8 cellular contexts compared by ENCODE assay signal in genomic region chr6:33312361-33313104, GRCh38. TPM values are rescaled to one million over a fixed set of nuclear protein-coding genes. Genes with fewer than 3 reads are reported as not detected.
A peak's percentile ranks its signal among the peaks of the same experiment; 100 is the strongest.
DNase-seq lines count a peak whose midpoint lies in the region; ATAC-seq and TF ChIP-seq lines count a peak whose summit lies in the region.

No MANE protein-coding gene starts in this region.

- H3K4me2 ChIP-seq in DND-41 (ENCODE audit: insufficient read depth, low read length) (peak overlapping the region; percentile 97), mesenchymal stem cell (ENCODE audit: low read length, poor library complexity, severe bottlenecking) (peak overlapping the region; percentile 98)

- H2BK15ac ChIP-seq in mesenchymal stem cell (ENCODE audit: low read depth, poor library complexity, severe bottlenecking), result no peak overlapping the region

- peaks cover 17% of the 10 kb centered on the region for H4K20me1 ChIP-seq in DND-41 (ENCODE audit: insufficient read depth, low read length)

- peaks cover 17% of the 10 kb centered on the region for H3K79me1 ChIP-seq in mesenchymal stem cell (replicated peaks; ENCODE audit: low read length, poor library complexity, severe bottlenecking)

- peak overlapping the region; percentile 91 for H3K27ac ChIP-seq in DND-41 (ENCODE audit: low read length)
- peak overlapping the region; percentile 100 for H3K27ac ChIP-seq in effector memory CD4-positive, alpha-beta T cell (ENCODE audit: insufficient read depth, low read length, poor library complexity, severe bottlenecking)
- H3K27ac ChIP-seq in mesenchymal stem cell (ENCODE audit: low read length, poor library complexity, severe bottlenecking), result peak overlapping the region; percentile 53

- H3K9me3 ChIP-seq in DND-41 (ENCODE audit: insufficient read depth, low read length, severe bottlenecking), result no peaks in the 10 kb centered on the region
- no peaks in the 10 kb centered on the region for H3K9me3 ChIP-seq in effector memory CD4-positive, alpha-beta T cell (ENCODE audit: control insufficient read depth, low read length)
- H3K9me3 ChIP-seq in mesenchymal stem cell (ENCODE audit: control insufficient read depth, low read length), result no peaks in the 10 kb centered on the region

- no peak for TF ChIP-seq CTCF in DND-41 (IDR thresholded peaks at IDR 0.05; ENCODE audit: borderline replicate concordance, extremely low read depth, low read length, poor library complexity, severe bottlenecking)

- peak overlapping the region; percentile 85 for H3K9ac ChIP-seq in DND-41 (ENCODE audit: low read depth, low read length)
- peak overlapping the region; percentile 100 for H3K9ac ChIP-seq in mesenchymal stem cell (ENCODE audit: low read length)

- H2AFZ ChIP-seq in DND-41 (ENCODE audit: low read depth, low read length) (peak overlapping the region; percentile 85; the same call in 1 of the 2 replicates), mesenchymal stem cell (ENCODE audit: low read depth, low read length) (no peak overlapping the region)

- H3K14ac ChIP-seq in mesenchymal stem cell (ENCODE audit: low read length in 2 of 2), result peak overlapping the region in 1 of 2 experiments; percentile 95

- no peak overlapping the region for H2AK5ac ChIP-seq in mesenchymal stem cell (ENCODE audit: low read length, severe bottlenecking)

- DNase-seq in DND-41 (peak; percentile 76), NCI-H82 treated with DMSO at 0.1 percent for 48 hours (lab: John Stamatoyannopoulos, UW; ENCODE audit: unreplicated experiment) (peak; percentile 54), mesenchymal stem cell (peak; percentile 84)
- peak; percentile 83 for DNase-seq in activated CD8-positive, alpha-beta memory T cell treated with anti-CD3 and anti-CD28 coated beads for 24 hours
- DNase-seq in effector memory CD4-positive, alpha-beta T cell, result peak; percentile 83 to 85 (median 83)
- peak; percentile 71 for DNase-seq in stimulated activated CD8-positive, alpha-beta memory T cell treated with anti-CD3 and anti-CD28 coated beads, Interleukin-15, amount 100 ng/mL, for 1 hour (ENCODE audit: low read depth)

- H3K4ac ChIP-seq in mesenchymal stem cell (ENCODE audit: low read depth in 1 of 2, low read length in 2 of 2), result peak overlapping the region in 1 of 2 experiments; percentile 54

- H3K4me1 ChIP-seq in DND-41 (ENCODE audit: insufficient read depth, low read length) (peaks cover 40% of the 10 kb centered on the region), mesenchymal stem cell (ENCODE audit: control insufficient read depth, insufficient read depth, low read depth, low read length) (peaks cover 29% of the 10 kb centered on the region)
- H3K4me1 ChIP-seq in effector memory CD4-positive, alpha-beta T cell (ENCODE audit: control insufficient read depth, insufficient read depth, low read length, poor library complexity, severe bottlenecking), result peaks cover 25% of the 10 kb centered on the region

- ATAC-seq in DND-41 (ENCODE audit: insufficient read depth, low read depth) (peak; percentile 28), HG03354 (IDR thresholded peaks at IDR 0.05; ENCODE audit: poor library complexity, severe bottlenecking, unreplicated experiment) (peak; percentile 35), HG02763 (IDR thresholded peaks at IDR 0.05; ENCODE audit: unreplicated experiment) (no peak)

- WGBS in mesenchymal stem cell, result 8% methylated on average over 21 of the region's 29 CpGs

- H3K27me3 ChIP-seq in DND-41 (ENCODE audit: insufficient read depth, low read length, poor library complexity) (no peaks in the 10 kb centered on the region), mesenchymal stem cell (ENCODE audit: control insufficient read depth in 1 of 2, insufficient read depth in 1 of 2, low read length in 2 of 2) (no peaks in the 10 kb centered on the region)
- H3K27me3 ChIP-seq in effector memory CD4-positive, alpha-beta T cell (replicated peaks; ENCODE audit: control insufficient read depth, insufficient read depth, low read length, poor library complexity, severe bottlenecking), result no peaks in the 10 kb centered on the region

- H3K79me2 ChIP-seq in DND-41 (ENCODE audit: insufficient read depth, low read length), result peaks cover 75% of the 10 kb centered on the region

- H3K18ac ChIP-seq in mesenchymal stem cell (ENCODE audit: low read depth in 1 of 2, low read length in 2 of 2), result peak overlapping the region; percentile 16 to 85

- peak overlapping the region; percentile 40 for H4K8ac ChIP-seq in mesenchymal stem cell (ENCODE audit: low read length)

- no peak overlapping the region for H2BK5ac ChIP-seq in mesenchymal stem cell (ENCODE audit: low read depth, low read length, poor library complexity, severe bottlenecking)

- H3K36me3 ChIP-seq in DND-41 (ENCODE audit: insufficient read depth, low read length) (peaks cover 28% of the 10 kb centered on the region), mesenchymal stem cell (ENCODE audit: control insufficient read depth in 1 of 2, insufficient read depth in 2 of 2, low read depth in 1 of 2, low read length in 2 of 2) (peaks cover 24 to 35% of the 10 kb centered on the region in 2 experiments)
- H3K36me3 ChIP-seq in effector memory CD4-positive, alpha-beta T cell (ENCODE audit: control insufficient read depth, insufficient read depth, low read length), result peaks cover 12% of the 10 kb centered on the region

- H2BK120ac ChIP-seq in mesenchymal stem cell (ENCODE audit: low read depth, low read length), result peak overlapping the region; percentile 45

- H2BK12ac ChIP-seq in mesenchymal stem cell (ENCODE audit: low read length in 2 of 2), result no peak overlapping the region

- peak overlapping the region; percentile 54 for H4K91ac ChIP-seq in mesenchymal stem cell (ENCODE audit: low read length)

- peak overlapping the region in 1 of 2 experiments; percentile 84 for H3K23ac ChIP-seq in mesenchymal stem cell (ENCODE audit: low read length in 2 of 2)

- peak overlapping the region; percentile 62 to 78 for H3K4me3 ChIP-seq in DND-41 (ENCODE audit: low read depth in 1 of 2, low read length in 2 of 2)
- H3K4me3 ChIP-seq in effector memory CD4-positive, alpha-beta T cell (ENCODE audit: insufficient read depth, low read depth, low read length, poor library complexity, severe bottlenecking), result peak overlapping the region; percentile 92
- peak overlapping the region; percentile 73 to 100 for H3K4me3 ChIP-seq in mesenchymal stem cell (ENCODE audit: insufficient read depth in 1 of 2, low read depth in 1 of 2, low read length in 2 of 2)

RNA-seq across cellular contexts. Expression of gene TAPBP, which starts 1.3 kb away (rescaled TPM):
- polyA plus RNA-seq in mesenchymal stem cell (2013, experiment 1 of 2), result 180 TPM
- polyA plus RNA-seq in mesenchymal stem cell (2013, experiment 2 of 2), result 172 TPM

RNA-seq across cellular contexts. Expression of gene ZBTB22, which starts 5.0 kb away (rescaled TPM):
- 11.3 TPM for polyA plus RNA-seq in mesenchymal stem cell (2013, experiment 1 of 2)
- polyA plus RNA-seq in mesenchymal stem cell (2013, experiment 2 of 2), result 10.6 TPM

RNA-seq across cellular contexts. Expression of gene DAXX, which starts 10.2 kb away (rescaled TPM):
- polyA plus RNA-seq in mesenchymal stem cell (2013, experiment 1 of 2), result 35.8 TPM
- polyA plus RNA-seq in mesenchymal stem cell (2013, experiment 2 of 2), result 34.9 TPM

RNA-seq across cellular contexts. Expression of gene RGL2, which starts 13.8 kb away (rescaled TPM):
- 36.7 TPM for polyA plus RNA-seq in mesenchymal stem cell (2013, experiment 1 of 2)
- 36.6 TPM for polyA plus RNA-seq in mesenchymal stem cell (2013, experiment 2 of 2)

RNA-seq across cellular contexts. Expression of gene PFDN6, which starts 23.1 kb away (rescaled TPM):
- polyA plus RNA-seq in mesenchymal stem cell (2013, experiment 1 of 2), result 52.4 TPM
- 52.8 TPM for polyA plus RNA-seq in mesenchymal stem cell (2013, experiment 2 of 2)
